ENCODE assay signal across 15 cellular contexts in the genomic region with DNA sequence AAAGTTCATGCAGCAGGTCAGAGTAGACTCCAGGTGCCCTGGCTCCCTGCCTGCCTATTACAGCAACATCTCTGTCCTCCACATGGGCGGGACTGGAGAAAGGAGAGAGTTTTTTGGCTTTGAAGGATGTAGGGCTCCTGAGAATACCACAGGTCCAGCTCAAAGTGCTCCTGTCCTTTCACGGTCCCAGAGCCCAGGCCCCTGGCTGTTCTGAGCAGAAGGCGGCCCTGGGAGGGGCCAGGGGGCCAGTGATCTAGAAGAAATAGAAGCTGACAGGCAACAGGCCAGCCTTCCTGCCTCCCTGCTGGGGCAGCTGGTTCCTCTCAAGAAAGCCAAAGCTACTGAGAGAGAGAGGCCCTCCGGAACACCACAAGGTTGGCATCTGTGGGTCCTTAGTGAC. TPM values are rescaled to one million over a fixed set of nuclear protein-coding genes. Genes with fewer than 3 reads are reported as not detected.
A peak's percentile ranks its signal among the peaks of the same experiment; 100 is the strongest.
DNase-seq lines count a peak whose midpoint lies in the region; ATAC-seq and TF ChIP-seq lines count a peak whose summit lies in the region.
"Had no signal": no experiment of that assay in that cellular context is flagged by ENCODE, and none has a peak within 500 bp of the region (broad histone marks: within the 10 kb centered on the region; RNA-seq: fewer than 3 reads in every experiment).

No MANE protein-coding gene starts in this region.

- H2AFZ ChIP-seq in parathyroid adenoma, result peak overlapping the region; percentile 61

- intact Hi-C loops in natural killer cell (cut with micrococcal nuclease), result no loop called here
- intact Hi-C loops in activated CD4-positive, alpha-beta memory T cell treated with anti-CD3 and anti-CD28 coated beads for 36 hours (cut with micrococcal nuclease), result loop anchor here (10.0 kb wide), 1 partner anchor 152 kb away; a partner anchor contains a TSS

- POLR2A ChIA-PET in activated CD4-positive, alpha-beta memory T cell treated with anti-CD3 and anti-CD28 coated beads for 36 hours (lab: Charles Lee), result no interaction called here

- TF ChIP-seq POLR2A in gastroesophageal sphincter (IDR thresholded peaks at IDR 0.05), result no peak

- TF ChIP-seq CTCF in gastroesophageal sphincter (IDR thresholded peaks at IDR 0.05) (no peak), parathyroid adenoma (IDR thresholded peaks at IDR 0.05) (no peak), natural killer cell (IDR thresholded peaks at IDR 0.05) (no peak)

- CTCF ChIA-PET in activated CD4-positive, alpha-beta memory T cell treated with anti-CD3 and anti-CD28 coated beads for 36 hours (lab: Charles Lee), result interaction anchor here (1.1 to 1.9 kb wide), 4 partner anchors 31 to 200 kb away, joined by 3 to 9 read pairs (median 4); no protein-coding TSS in a partner anchor

- peaks cover 49 to 67% (median 60%) of the 10 kb centered on the region in 10 experiments for H3K4me1 ChIP-seq in BLaER1 treated with 17β-estradiol and CSF1 and Interleukin-3, amounts not matched to agents 10 nM and 100 nM
- H3K4me1 ChIP-seq in gastroesophageal sphincter (peaks cover 6 to 62% (median 19%) of the 10 kb centered on the region in 3 donors), parathyroid adenoma (peaks cover 18% of the 10 kb centered on the region)

- peak overlapping the region; percentile 66 to 90 (median 84) for H3K4me2 ChIP-seq in BLaER1 treated with 17β-estradiol and CSF1 and Interleukin-3, amounts not matched to agents 10 nM and 100 nM
- H3K4me2 ChIP-seq in parathyroid adenoma (ENCODE audit: low read length), result peak overlapping the region; percentile 65

- peaks cover 3 to 8% of the 10 kb centered on the region in 2 donors for H3K27me3 Mint-ChIP-seq in natural killer cell (ENCODE audit: low read depth in 2 of 2)
- no peaks in the 10 kb centered on the region for H3K27me3 Mint-ChIP-seq in activated CD4-positive, alpha-beta memory T cell treated with anti-CD3 and anti-CD28 coated beads for 36 hours
- H3K27me3 Mint-ChIP-seq: activated CD4-positive, alpha-beta T cell treated with anti-CD3 and anti-CD28 coated beads, Interleukin-2, amount 10 ng/mL, durations not matched to agents 7 days and 5 days had no signal

- H3K9me3 Mint-ChIP-seq in natural killer cell, result no peaks in the 10 kb centered on the region
- no peaks in the 10 kb centered on the region for H3K9me3 Mint-ChIP-seq in activated CD4-positive, alpha-beta memory T cell treated with anti-CD3 and anti-CD28 coated beads for 36 hours
- H3K9me3 Mint-ChIP-seq: activated CD4-positive, alpha-beta T cell treated with anti-CD3 and anti-CD28 coated beads, Interleukin-2, amount 10 ng/mL, durations not matched to agents 7 days and 5 days; activated T-helper 1 cell treated with anti-CD3 and anti-CD28 coated beads, Interleukin-12 subunit alpha, Interleukin-12 subunit beta, Interleukin-2, Interleukin-4 antibody, amounts not matched to agents 30 ng/mL and 10 ng/mL and 1 ng/mL, durations not matched to agents 14 hours and 24 hours and 36 hours; T-helper 1 cell treated with Interleukin-12 subunit alpha and Interleukin-12 subunit beta and Interleukin-4 antibody, amounts not matched to agents 30 μg/mL and 1 μg/mL, for 36 hours had no signal

- H3K27ac Mint-ChIP-seq in natural killer cell, result no peak overlapping the region
- H3K27ac Mint-ChIP-seq in activated CD4-positive, alpha-beta memory T cell treated with anti-CD3 and anti-CD28 coated beads for 36 hours, result no peak overlapping the region
- H3K27ac Mint-ChIP-seq: activated CD4-positive, alpha-beta T cell treated with anti-CD3 and anti-CD28 coated beads, Interleukin-2, amount 10 ng/mL, durations not matched to agents 7 days and 5 days; activated T-helper 1 cell treated with anti-CD3 and anti-CD28 coated beads, Interleukin-12 subunit alpha, Interleukin-12 subunit beta, Interleukin-2, Interleukin-4 antibody, amounts not matched to agents 30 ng/mL and 10 ng/mL and 1 ng/mL, durations not matched to agents 14 hours and 24 hours and 36 hours; T-helper 1 cell treated with Interleukin-12 subunit alpha and Interleukin-12 subunit beta and Interleukin-4 antibody, amounts not matched to agents 30 μg/mL and 1 μg/mL, for 36 hours had no signal

- H3K9ac ChIP-seq in BLaER1 treated with 17β-estradiol and CSF1 and Interleukin-3, amounts not matched to agents 10 nM and 100 nM, result peak overlapping the region in 7 of 11 experiments; percentile 0 to 67 (median 29); a peak in 7 of 22 replicates
- H3K9ac ChIP-seq in parathyroid adenoma, result no peak overlapping the region

- TF ChIP-seq EP300 in gastroesophageal sphincter (IDR thresholded peaks at IDR 0.05), result no peak

- 56% methylated on average over 2 of the region's 4 CpGs; no CpG with 5 or more reads in 1 of the 2 donors for WGBS in gastroesophageal sphincter (ENCODE audit: low coverage in 1 of 2), 2 donors

- peaks cover 0 to 37% (median 0%) of the 10 kb centered on the region in 11 experiments; a peak in 7 of 22 replicates for H4K20me1 ChIP-seq in BLaER1 treated with 17β-estradiol and CSF1 and Interleukin-3, amounts not matched to agents 10 nM and 100 nM

- H3K4me3 ChIP-seq in BLaER1 treated with 17β-estradiol and CSF1 and Interleukin-3, amounts not matched to agents 10 nM and 100 nM, result no peak overlapping the region
- no peak overlapping the region for H3K4me3 ChIP-seq in gastroesophageal sphincter
- no peak overlapping the region for H3K4me3 ChIP-seq in parathyroid adenoma (ENCODE audit: low read depth, low read length)
- H3K4me3 ChIP-seq: smooth muscle cell had no signal

- H3K27ac ChIP-seq in BLaER1 treated with 17β-estradiol and CSF1 and Interleukin-3, amounts not matched to agents 10 nM and 100 nM, result peak overlapping the region in 3 of 11 experiments; percentile 16 to 38 (median 19); a peak in 4 of 22 replicates
- peak overlapping the region; percentile 15 to 82 (median 74) for H3K27ac ChIP-seq in gastroesophageal sphincter
- H3K27ac ChIP-seq in parathyroid adenoma, result peak overlapping the region; percentile 91

- H3K27me3 ChIP-seq in BLaER1 treated with 17β-estradiol and CSF1 and Interleukin-3, amounts not matched to agents 10 nM and 100 nM, result peaks cover 43 to 63% (median 56%) of the 10 kb centered on the region in 11 experiments
- no peaks in the 10 kb centered on the region for H3K27me3 ChIP-seq in gastroesophageal sphincter
- no peaks in the 10 kb centered on the region for H3K27me3 ChIP-seq in parathyroid adenoma (ENCODE audit: control insufficient read depth, insufficient read depth, low read length)

- no peaks in the 10 kb centered on the region for H3K36me3 ChIP-seq in BLaER1 treated with 17β-estradiol and CSF1 and Interleukin-3, amounts not matched to agents 10 nM and 100 nM
- H3K36me3 ChIP-seq in gastroesophageal sphincter, result no peaks in the 10 kb centered on the region
- H3K36me3 ChIP-seq in parathyroid adenoma (ENCODE audit: control insufficient read depth, insufficient read depth, low read length), result no peaks in the 10 kb centered on the region

- H3K4me3 Mint-ChIP-seq in natural killer cell, result no peak overlapping the region
- no peak overlapping the region for H3K4me3 Mint-ChIP-seq in activated CD4-positive, alpha-beta memory T cell treated with anti-CD3 and anti-CD28 coated beads for 36 hours
- H3K4me3 Mint-ChIP-seq: activated CD4-positive, alpha-beta T cell treated with anti-CD3 and anti-CD28 coated beads, Interleukin-2, amount 10 ng/mL, durations not matched to agents 7 days and 5 days; activated T-helper 1 cell treated with anti-CD3 and anti-CD28 coated beads, Interleukin-12 subunit alpha, Interleukin-12 subunit beta, Interleukin-2, Interleukin-4 antibody, amounts not matched to agents 30 ng/mL and 10 ng/mL and 1 ng/mL, durations not matched to agents 14 hours and 24 hours and 36 hours; T-helper 1 cell treated with Interleukin-12 subunit alpha and Interleukin-12 subunit beta and Interleukin-4 antibody, amounts not matched to agents 30 μg/mL and 1 μg/mL, for 36 hours had no signal

- peaks cover 3% of the 10 kb centered on the region for H3K79me2 ChIP-seq in parathyroid adenoma

- no peaks in the 10 kb centered on the region for H3K36me3 Mint-ChIP-seq in natural killer cell
- H3K36me3 Mint-ChIP-seq in activated CD4-positive, alpha-beta memory T cell treated with anti-CD3 and anti-CD28 coated beads for 36 hours, result no peaks in the 10 kb centered on the region

- H3K9me3 ChIP-seq in BLaER1 treated with 17β-estradiol and CSF1 and Interleukin-3, amounts not matched to agents 10 nM and 100 nM (replicated peaks in 1 of 11), result no peaks in the 10 kb centered on the region
- no peaks in the 10 kb centered on the region for H3K9me3 ChIP-seq in gastroesophageal sphincter
- no peaks in the 10 kb centered on the region for H3K9me3 ChIP-seq in parathyroid adenoma (ENCODE audit: control insufficient read depth, low read length)

- peaks cover 29 to 32% of the 10 kb centered on the region in 2 donors for H3K4me1 Mint-ChIP-seq in natural killer cell
- H3K4me1 Mint-ChIP-seq in activated CD4-positive, alpha-beta memory T cell treated with anti-CD3 and anti-CD28 coated beads for 36 hours (ENCODE audit: low read depth), result peaks cover 9% of the 10 kb centered on the region

- DNase-seq in RPMI8226 (peak; percentile 8), natural killer cell (no peak), activated gamma-delta T cell (lab: John Stamatoyannopoulos, UW) (no peak)
- DNase-seq in activated CD4-positive, alpha-beta memory T cell treated with anti-CD3 and anti-CD28 coated beads for 36 hours, result no peak
- DNase-seq: activated CD4-positive, alpha-beta T cell treated with anti-CD3 and anti-CD28 coated beads, Interleukin-2, amount 10 ng/mL, durations not matched to agents 7 days and 5 days; aorta; DMS153; glutamatergic neuron had no signal

- ATAC-seq in gastroesophageal sphincter, result no peak
- ATAC-seq in natural killer cell, result no peak
- ATAC-seq in GM18907 (IDR thresholded peaks at IDR 0.05; ENCODE audit: unreplicated experiment), result no peak

RNA-seq across cellular contexts. Expression of a gene that starts 0.9 kb away (rescaled TPM):
- total RNA-seq in gastroesophageal sphincter (10 to 100 TPM; 10.1 to 25.7 (median 16.8) TPM), natural killer cell (1 to 10 TPM; 3.5 to 3.9 (median 3.7) TPM)
- total RNA-seq in activated CD4-positive, alpha-beta memory T cell treated with anti-CD3 and anti-CD28 coated beads for 36 hours, result under 1 TPM; 0.39 to 0.74 TPM

RNA-seq across cellular contexts. Expression of a gene that starts 57.3 kb away (rescaled TPM):
- total RNA-seq in gastroesophageal sphincter (100 to 1,000 TPM in 1 of 4 donors, 10 to 100 TPM in 3; 60.2 to 120 (median 79.7) TPM), natural killer cell (100 to 1,000 TPM; 191 to 307 (median 196) TPM)
- total RNA-seq in activated CD4-positive, alpha-beta memory T cell treated with anti-CD3 and anti-CD28 coated beads for 36 hours, result 10 to 100 TPM; 77.6 to 86.0 TPM
